16 cellular contexts compared by ENCODE assay signal in the genomic region with DNA sequence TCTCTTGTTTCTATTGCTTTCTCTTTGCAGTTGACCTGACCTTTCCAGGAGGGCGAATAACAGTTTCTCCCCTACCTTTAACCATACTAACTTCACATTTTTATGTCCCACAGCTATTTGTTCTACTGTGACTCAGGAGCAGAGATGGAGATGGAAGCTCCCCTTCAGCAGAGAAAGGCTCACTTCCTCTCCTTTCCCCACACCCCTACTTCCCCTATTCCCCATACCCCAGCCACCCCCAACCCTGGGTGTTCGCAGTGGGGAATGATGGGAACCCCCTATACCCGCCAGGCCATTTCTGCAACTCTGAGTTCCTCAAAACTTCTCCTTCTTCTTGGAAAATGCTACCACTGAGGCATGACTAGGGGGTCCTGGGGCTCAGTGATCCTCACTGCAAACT.
"Had no signal": no experiment of that assay in that cellular context is flagged by ENCODE, and none has a peak within 500 bp of the region (broad histone marks: within the 10 kb centered on the region; RNA-seq: fewer than 3 reads in every experiment).

No MANE protein-coding gene starts in this region.

- H3K27ac Mint-ChIP-seq: activated naive CD4-positive, alpha-beta T cell treated with anti-CD3 and anti-CD28 coated beads, Interleukin-2, amount 50 U/mL, for 24 hours; naive thymus-derived CD4-positive, alpha-beta T cell; T-helper 1 cell treated with Interleukin-12 subunit alpha and Interleukin-12 subunit beta and Interleukin-4 antibody, amounts not matched to agents 30 μg/mL and 1 μg/mL, for 36 hours; WTC11 had no signal

- DNase-seq: activated CD4-positive, alpha-beta T cell treated with anti-CD3 and anti-CD28 coated beads, Interleukin-2, amount 50 U/mL, for 1 hour; activated T-cell treated with anti-CD3 and anti-CD28 coated beads, Interleukin-2, amount 50 U/mL, for 1 hour; amniotic stem cell; body of pancreas; central memory CD4-positive, alpha-beta T cell; cortex of kidney; effector memory CD4-positive, alpha-beta T cell; kidney glomerular epithelial cell; lower lobe of right lung; naive thymus-derived CD4-positive, alpha-beta T cell; small intestine; transverse colon had no signal

- H3K9me3 Mint-ChIP-seq: activated naive CD4-positive, alpha-beta T cell treated with anti-CD3 and anti-CD28 coated beads, Interleukin-2, amount 50 U/mL, for 24 hours; T-helper 1 cell treated with Interleukin-12 subunit alpha and Interleukin-12 subunit beta and Interleukin-4 antibody, amounts not matched to agents 30 μg/mL and 1 μg/mL, for 36 hours had no signal

- ATAC-seq: body of pancreas; gastroesophageal sphincter; naive thymus-derived CD4-positive, alpha-beta T cell; WTC11 had no signal

- H3K4me1 Mint-ChIP-seq: activated naive CD4-positive, alpha-beta T cell treated with anti-CD3 and anti-CD28 coated beads, Interleukin-2, amount 50 U/mL, for 24 hours had no signal

- H3K4me3 Mint-ChIP-seq: activated naive CD4-positive, alpha-beta T cell treated with anti-CD3 and anti-CD28 coated beads, Interleukin-2, amount 50 U/mL, for 24 hours; naive thymus-derived CD4-positive, alpha-beta T cell; T-helper 1 cell treated with Interleukin-12 subunit alpha and Interleukin-12 subunit beta and Interleukin-4 antibody, amounts not matched to agents 30 μg/mL and 1 μg/mL, for 36 hours; WTC11 had no signal

- H3K36me3 Mint-ChIP-seq: activated naive CD4-positive, alpha-beta T cell treated with anti-CD3 and anti-CD28 coated beads, Interleukin-2, amount 50 U/mL, for 24 hours; naive thymus-derived CD4-positive, alpha-beta T cell; WTC11 had no signal
